ENCODE assay signal across 1 cellular context in the genomic region with DNA sequence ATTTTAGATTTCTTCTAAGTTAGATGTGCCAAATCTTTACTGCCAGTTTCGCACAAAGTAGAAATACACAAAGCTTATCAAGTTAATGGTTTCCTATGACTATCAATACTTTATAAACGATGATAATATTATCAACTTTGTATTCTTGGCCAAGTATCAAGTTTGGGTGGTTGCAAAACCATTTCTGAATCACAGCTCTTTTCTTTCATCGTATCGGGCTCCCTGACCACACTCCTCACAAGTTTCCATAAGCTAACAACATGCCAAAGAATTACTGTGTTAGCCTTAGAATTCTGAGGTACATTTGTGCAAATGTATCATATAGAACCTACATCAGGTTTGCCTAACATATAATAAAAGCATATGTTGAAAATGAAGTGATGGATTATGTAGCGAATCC.
TF ChIP-seq lines count a peak whose summit lies in the region.

No MANE protein-coding gene starts in this region.

TF ChIP-seq in endothelial cell of umbilical vein, 7 proteins besides CTCF, POLR2A, EP300 and RAD21 (continued from another document):
- TF ChIP-seq MYC (IDR thresholded peaks at IDR 0.05; ENCODE audit: low read depth, low read length) (no peak), EZH2 (IDR thresholded peaks at IDR 0.05; ENCODE audit: borderline replicate concordance, low read depth, low read length, severe bottlenecking) (no peak)
